ENCODE assay signal across 12 cellular contexts in genomic region chr7:1843271-1843861, GRCh38.
DNase-seq lines count a peak whose midpoint lies in the region; ATAC-seq, FAIRE-seq and TF ChIP-seq lines count a peak whose summit lies in the region.
"Had no signal": no experiment of that assay in that cellular context is flagged by ENCODE, and none has a peak within 500 bp of the region (broad histone marks: within the 10 kb centered on the region; RNA-seq: fewer than 3 reads in every experiment).

No MANE protein-coding gene starts in this region.

- H3K4me3 ChIP-seq in AG04449 (ENCODE audit: low read depth, low read length) (no peak overlapping the region), GM23338 (no peak overlapping the region), kidney (ENCODE audit: low read length in 2 of 2) (no peak overlapping the region)

- FAIRE-seq in kidney (lab: Jason Lieb, UNC) = no peak
- FAIRE-seq: colon had no signal

- POLR2A ChIA-PET in AG04449 (lab: Yijun Ruan, JAX) = interaction anchor here (0.6 to 1.2 kb wide), 3 partner anchors 9 to 69 kb away, joined by 3 to 5 read pairs (median 3); no protein-coding TSS in a partner anchor

- no peak overlapping the region for H3K9ac ChIP-seq in kidney (ENCODE audit: low read length in 2 of 2)

- H3K9me2 ChIP-seq in GM23338 (ENCODE audit: insufficient read depth) = no peaks in the 10 kb centered on the region

- H3K36me3 ChIP-seq in GM23338 (ENCODE audit: insufficient read depth) (no peaks in the 10 kb centered on the region), kidney (ENCODE audit: control insufficient read depth in 1 of 2, insufficient read depth in 2 of 2, low read length in 2 of 2) (no peaks in the 10 kb centered on the region)

- ATAC-seq in GM23338 = no peak
- ATAC-seq in T-helper 17 cell = no peak
- ATAC-seq in stimulated activated naive CD8-positive, alpha-beta T cell treated with anti-CD3 and anti-CD28 coated beads, Interleukin-15, amount 100 ng/mL, for 72 hours = no peak
- ATAC-seq in GM19324 (IDR thresholded peaks at IDR 0.05; ENCODE audit: low FRiP score, unreplicated experiment) = no peak

- no peaks in the 10 kb centered on the region for H4K20me1 ChIP-seq in GM23338 (replicated peaks; ENCODE audit: insufficient read depth)

- H3K27me3 ChIP-seq in GM23338 (ENCODE audit: insufficient read depth) = no peaks in the 10 kb centered on the region

- no peak overlapping the region for H3K4me2 ChIP-seq in GM23338

- CTCF ChIA-PET in AG04449 (lab: Yijun Ruan, JAX) = interaction anchor here (1.2 kb wide), 1 partner anchor 80 kb away, joined by 4 read pairs; no protein-coding TSS in a partner anchor

- H3K4me1 Mint-ChIP-seq in GM23338 (peaks cover 6% of the 10 kb centered on the region), T-helper 17 cell (peaks cover 8% of the 10 kb centered on the region), endothelial cell (ENCODE audit: unreplicated experiment) (peaks cover 2% of the 10 kb centered on the region)
- no peaks in the 10 kb centered on the region for H3K4me1 Mint-ChIP-seq in stimulated activated naive CD8-positive, alpha-beta T cell treated with anti-CD3 and anti-CD28 coated beads, Interleukin-15, amount 100 ng/mL, for 72 hours

- no peak overlapping the region for H2AFZ ChIP-seq in GM23338

- no peaks in the 10 kb centered on the region for H3F3A ChIP-seq in GM23338 (replicated peaks; ENCODE audit: low read depth)

- no peaks in the 10 kb centered on the region for H3K79me2 ChIP-seq in GM23338 (replicated peaks; ENCODE audit: insufficient read depth)

- H3K9me3 Mint-ChIP-seq in GM23338 (no peaks in the 10 kb centered on the region; the same call in 2 of the 3 replicates), endothelial cell (ENCODE audit: unreplicated experiment) (no peaks in the 10 kb centered on the region)
- no peaks in the 10 kb centered on the region for H3K9me3 Mint-ChIP-seq in stimulated activated naive CD8-positive, alpha-beta T cell treated with anti-CD3 and anti-CD28 coated beads, Interleukin-15, amount 100 ng/mL, for 72 hours
- H3K9me3 Mint-ChIP-seq: activated T-helper 2 cell treated with anti-CD3 and anti-CD28 coated beads, Interferon-gamma antibody, Interleukin-2, Interleukin-4, amounts not matched to agents 10 μg/mL and 5 μg/mL and 100 μg/mL, durations not matched to agents 14 hours and 24 hours and 36 hours had no signal

- H3K27ac Mint-ChIP-seq in GM23338 (peak overlapping the region; percentile 38), T-helper 17 cell (no peak overlapping the region), endothelial cell (ENCODE audit: unreplicated experiment) (no peak overlapping the region)
- H3K27ac Mint-ChIP-seq in stimulated activated naive CD8-positive, alpha-beta T cell treated with anti-CD3 and anti-CD28 coated beads, Interleukin-15, amount 100 ng/mL, for 72 hours = no peak overlapping the region
- H3K27ac Mint-ChIP-seq: activated T-helper 2 cell treated with anti-CD3 and anti-CD28 coated beads, Interferon-gamma antibody, Interleukin-2, Interleukin-4, amounts not matched to agents 10 μg/mL and 5 μg/mL and 100 μg/mL, durations not matched to agents 14 hours and 24 hours and 36 hours had no signal

- no peaks in the 10 kb centered on the region for H3K4me1 ChIP-seq in GM23338 (ENCODE audit: insufficient read depth)
- peaks cover 3 to 7% of the 10 kb centered on the region in 2 donors for H3K4me1 ChIP-seq in kidney (ENCODE audit: control insufficient read depth in 1 of 2, insufficient read depth in 1 of 2, low read depth in 1 of 2, low read length in 2 of 2)

- H3K27me3 Mint-ChIP-seq in GM23338 (ENCODE audit: insufficient read depth, low read depth, poor library complexity) = peaks cover 10% of the 10 kb centered on the region
- H3K27me3 Mint-ChIP-seq in T-helper 17 cell = no peaks in the 10 kb centered on the region
- no peaks in the 10 kb centered on the region for H3K27me3 Mint-ChIP-seq in stimulated activated naive CD8-positive, alpha-beta T cell treated with anti-CD3 and anti-CD28 coated beads, Interleukin-15, amount 100 ng/mL, for 72 hours
- H3K27me3 Mint-ChIP-seq in endothelial cell (ENCODE audit: unreplicated experiment) = peaks cover 12% of the 10 kb centered on the region

- H3K9me3 ChIP-seq in T-helper 17 cell (ENCODE audit: control insufficient read depth, low read length, poor library complexity, severe bottlenecking) (no peaks in the 10 kb centered on the region), kidney (ENCODE audit: control insufficient read depth in 1 of 2, low read length in 2 of 2) (no peaks in the 10 kb centered on the region)

- H3K4me3 Mint-ChIP-seq in GM23338 (no peak overlapping the region), T-helper 17 cell (peak overlapping the region; percentile 39), endothelial cell (ENCODE audit: unreplicated experiment) (no peak overlapping the region)
- no peak overlapping the region for H3K4me3 Mint-ChIP-seq in stimulated activated naive CD8-positive, alpha-beta T cell treated with anti-CD3 and anti-CD28 coated beads, Interleukin-15, amount 100 ng/mL, for 72 hours

- H3K36me3 Mint-ChIP-seq in GM23338 (ENCODE audit: low read depth) (no peaks in the 10 kb centered on the region; the same call in 2 of the 3 replicates), T-helper 17 cell (ENCODE audit: low read depth) (peaks cover 2% of the 10 kb centered on the region), endothelial cell (ENCODE audit: low read depth, unreplicated experiment) (peaks cover 10% of the 10 kb centered on the region)

- H3K27ac ChIP-seq in GM23338 (ENCODE audit: low read depth) (no peak overlapping the region), kidney (ENCODE audit: low read depth in 2 of 2, low read length in 2 of 2) (no peak overlapping the region)

- TF ChIP-seq CTCF in AG04449 (IDR thresholded peaks at IDR 0.05; ENCODE audit: insufficient read depth, low read length, missing control alignments) = no peak
- TF ChIP-seq CTCF in GM23338 (conservative IDR thresholded peaks at IDR 0.05; ENCODE audit: low read depth in 2 of 2) = no peak
- TF ChIP-seq CTCF in kidney (IDR thresholded peaks at IDR 0.05; ENCODE audit: borderline replicate concordance, extremely low read depth, insufficient read depth) = no peak
- TF ChIP-seq CTCF in endothelial cell (IDR thresholded peaks at IDR 0.05; ENCODE audit: unreplicated experiment) = no peak

- intact Hi-C loops in kidney (cut with DNase I) = no loop called here

- DNase-seq in AG04449 (ENCODE audit: low read depth, low spot score) (peak; percentile 63), GM23338 (ENCODE audit: low spot score) (no peak), T-helper 17 cell (peak in 1 of 3 donors; percentile 9), kidney (peak; percentile 56), endothelial cell (ENCODE audit: low spot score) (no peak), NCI-H2227 (lab: John Stamatoyannopoulos, UW; ENCODE audit: unreplicated experiment) (no peak)
- DNase-seq in stimulated activated naive CD8-positive, alpha-beta T cell treated with anti-CD3 and anti-CD28 coated beads, Interleukin-15, amount 100 ng/mL, for 72 hours = no peak
- DNase-seq: midbrain, OCI-M1 had no signal

TF ChIP-seq in GM23338, 12 proteins besides CTCF, POLR2A, EP300 and RAD21 (continues in another document):
- no peak for TF ChIP-seq CREB1 (CRISPR knock-in tag; IDR thresholded peaks at IDR 0.05; ENCODE audit: low read depth)
- no peak for TF ChIP-seq REST (IDR thresholded peaks at IDR 0.05; ENCODE audit: unreplicated experiment)
- no peak for TF ChIP-seq EZH2 (IDR thresholded peaks at IDR 0.05; ENCODE audit: low read depth, unreplicated experiment)

Comparison
In these comparisons a context has a peak if more than half of its experiments do, and no peak if none do; other contexts are left out.
1. DNase-seq: peak in AG04449 (single experiment) and kidney (single experiment); none in GM23338 (single experiment), stimulated activated naive CD8-positive, alpha-beta T cell treated with anti-CD3 and anti-CD28 coated beads, Interleukin-15, amount 100 ng/mL, for 72 hours (0 of 2), endothelial cell (single experiment) and NCI-H2227 (single experiment).